In the genomic region with DNA sequence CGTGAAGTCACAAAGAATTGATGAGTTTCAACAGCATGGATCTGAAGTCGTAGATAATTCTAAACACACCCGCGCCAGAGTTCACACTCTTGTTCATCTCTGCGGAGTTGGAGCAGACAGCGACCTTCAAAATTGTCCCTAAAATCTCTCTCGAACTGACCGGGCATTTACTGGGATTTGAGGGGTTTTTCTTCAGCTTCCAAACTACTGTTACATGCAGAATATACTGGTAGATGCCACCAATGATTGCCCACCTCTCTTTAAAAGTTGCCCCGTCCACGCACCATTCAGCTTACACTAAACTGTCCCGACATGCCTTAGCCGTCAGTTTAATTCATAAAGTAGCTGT, we compare ENCODE assay signal across 21 cellular contexts. TPM values are rescaled to one million over a fixed set of nuclear protein-coding genes. Genes with fewer than 3 reads are reported as not detected.
A peak's percentile ranks its signal among the peaks of the same experiment; 100 is the strongest.
DNase-seq lines count a peak whose midpoint lies in the region; ATAC-seq and TF ChIP-seq lines count a peak whose summit lies in the region.
"Had no signal": no experiment of that assay in that cellular context is flagged by ENCODE, and none has a peak within 500 bp of the region (broad histone marks: within the 10 kb centered on the region; RNA-seq: fewer than 3 reads in every experiment).

No MANE protein-coding gene starts in this region.

- H3K4me3 ChIP-seq in BLaER1 treated with 17β-estradiol and CSF1 and Interleukin-3, amounts not matched to agents 10 nM and 100 nM, result no peak overlapping the region
- H3K4me3 ChIP-seq in KMS-11 (IDR thresholded peaks at IDR 0.05; ENCODE audit: insufficient read depth, low read depth, low read length) (no peak overlapping the region), epithelial cell of proximal tubule (ENCODE audit: low read depth, low read length) (peak overlapping the region; percentile 43), neural cell (ENCODE audit: low read length) (peak overlapping the region; percentile 82)

- H3F3A ChIP-seq in neural cell (ENCODE audit: insufficient read depth, low read length, poor library complexity, severe bottlenecking), result no peaks in the 10 kb centered on the region

- TF ChIP-seq CTCF in KMS-11 (conservative IDR thresholded peaks at IDR 0.05; ENCODE audit: low read depth, low read length) (no peak), epithelial cell of proximal tubule (conservative IDR thresholded peaks at IDR 0.05; ENCODE audit: low read depth, low read length) (no peak), neural cell (IDR thresholded peaks at IDR 0.05; ENCODE audit: poor library complexity, severe bottlenecking) (no peak)

- peaks cover 7 to 24% (median 15%) of the 10 kb centered on the region in 11 experiments for H3K9me3 ChIP-seq in BLaER1 treated with 17β-estradiol and CSF1 and Interleukin-3, amounts not matched to agents 10 nM and 100 nM (replicated peaks in 1 of 11)
- no peaks in the 10 kb centered on the region for H3K9me3 ChIP-seq in neural cell (ENCODE audit: low read length)
- H3K9me3 ChIP-seq: breast epithelium had no signal

- H3K4me1 ChIP-seq in BLaER1 treated with 17β-estradiol and CSF1 and Interleukin-3, amounts not matched to agents 10 nM and 100 nM, result peaks cover 12 to 35% (median 14%) of the 10 kb centered on the region in 10 experiments
- H3K4me1 ChIP-seq in KMS-11 (ENCODE audit: low read depth, poor library complexity, severe bottlenecking), result peaks cover 34% of the 10 kb centered on the region

- H4K20me1 ChIP-seq in BLaER1 treated with 17β-estradiol and CSF1 and Interleukin-3, amounts not matched to agents 10 nM and 100 nM, result no peaks in the 10 kb centered on the region
- H4K20me1 ChIP-seq in KMS-11 (ENCODE audit: insufficient read depth) (no peaks in the 10 kb centered on the region), neural cell (ENCODE audit: insufficient read depth) (no peaks in the 10 kb centered on the region)

- peaks cover 12 to 46% (median 32%) of the 10 kb centered on the region in 11 experiments; a peak in 20 of 22 replicates for H3K27me3 ChIP-seq in BLaER1 treated with 17β-estradiol and CSF1 and Interleukin-3, amounts not matched to agents 10 nM and 100 nM
- H3K27me3 ChIP-seq in KMS-11 (ENCODE audit: insufficient read depth, low read depth), result no peaks in the 10 kb centered on the region
- H3K27me3 ChIP-seq in neural cell (ENCODE audit: insufficient read depth, low read depth, low read length), result peaks cover 61% of the 10 kb centered on the region

- no peaks in the 10 kb centered on the region for H3K36me3 ChIP-seq in BLaER1 treated with 17β-estradiol and CSF1 and Interleukin-3, amounts not matched to agents 10 nM and 100 nM
- no peaks in the 10 kb centered on the region for H3K36me3 ChIP-seq in KMS-11 (ENCODE audit: insufficient read depth)
- H3K36me3 ChIP-seq in neural cell (ENCODE audit: insufficient read depth, low read length), result no peaks in the 10 kb centered on the region
- H3K36me3 ChIP-seq: breast epithelium, esophagus muscularis mucosa had no signal

- ATAC-seq in HG03460 (IDR thresholded peaks at IDR 0.05; ENCODE audit: unreplicated experiment), result no peak
- no peak for ATAC-seq in HG03139 (IDR thresholded peaks at IDR 0.05; ENCODE audit: unreplicated experiment)
- ATAC-seq in Right ventricle myocardium inferior, result no peak
- ATAC-seq: sciatic nerve; stimulated activated naive CD8-positive, alpha-beta T cell treated with anti-CD3 and anti-CD28 coated beads, Interleukin-15, amount 100 ng/mL, for 72 hours had no signal

- H3K27ac ChIP-seq in BLaER1 treated with 17β-estradiol and CSF1 and Interleukin-3, amounts not matched to agents 10 nM and 100 nM, result no peak overlapping the region
- H3K27ac ChIP-seq in KMS-11, result no peak overlapping the region; the same call in 1 of the 2 replicates
- H3K27ac ChIP-seq in neural cell (ENCODE audit: low read length), result no peak overlapping the region
- H3K27ac ChIP-seq: breast epithelium, esophagus muscularis mucosa had no signal

- DNase-seq in epithelial cell of proximal tubule (ENCODE audit: low read depth) (no peak), cortex of kidney (lab: John Stamatoyannopoulos, UW) (no peak), Right ventricle myocardium inferior (ENCODE audit: missing footprints) (no peak)
- DNase-seq: activated CD4-positive, alpha-beta memory T cell treated with anti-CD3 and anti-CD28 coated beads for 36 hours; activated T-cell treated with anti-CD3 and anti-CD28 coated beads, Interleukin-2, amount 50 U/mL, for 24 hours; CD8-positive, alpha-beta memory T cell; kidney glomerular epithelial cell; NCI-H2029 treated with DMSO at 0.1 percent for 48 hours; NCI-H510A; stimulated activated naive CD8-positive, alpha-beta T cell treated with anti-CD3 and anti-CD28 coated beads, Interleukin-15, amount 100 ng/mL, for 72 hours had no signal

- H2AFZ ChIP-seq in KMS-11 (ENCODE audit: low read depth) (no peak overlapping the region), neural cell (ENCODE audit: low read depth, low read length) (no peak overlapping the region)

- H3K9me2 ChIP-seq in neural cell (ENCODE audit: insufficient read depth, low read length), result no peaks in the 10 kb centered on the region

- peak overlapping the region in 9 of 11 experiments; percentile 64 to 82 (median 71); a peak in 16 of 22 replicates for H3K4me2 ChIP-seq in BLaER1 treated with 17β-estradiol and CSF1 and Interleukin-3, amounts not matched to agents 10 nM and 100 nM
- peak overlapping the region; percentile 78 for H3K4me2 ChIP-seq in KMS-11
- H3K4me2 ChIP-seq in neural cell (ENCODE audit: low read length), result no peak overlapping the region

- intact Hi-C loops in Right ventricle myocardium inferior (cut with DNase I), result no loop called here

- H3K79me2 ChIP-seq in KMS-11 (ENCODE audit: insufficient read depth, low read depth) (no peaks in the 10 kb centered on the region), neural cell (replicated peaks; ENCODE audit: insufficient read depth, low read length) (peaks cover 56% of the 10 kb centered on the region)

- no peak for TF ChIP-seq RAD21 in neural cell (conservative IDR thresholded peaks at IDR 0.05)

- TF ChIP-seq EP300 in neural cell (conservative IDR thresholded peaks at IDR 0.05; ENCODE audit: poor library complexity, severe bottlenecking), result no peak

- no peak overlapping the region for H3K9ac ChIP-seq in BLaER1 treated with 17β-estradiol and CSF1 and Interleukin-3, amounts not matched to agents 10 nM and 100 nM
- H3K9ac ChIP-seq in KMS-11 (no peak overlapping the region; the same call in 1 of the 2 replicates), neural cell (ENCODE audit: low read length) (peak overlapping the region; percentile 38)

TF ChIP-seq in neural cell, 6 proteins besides CTCF, POLR2A, EP300 and RAD21:
- TF ChIP-seq SMC3 (conservative IDR thresholded peaks at IDR 0.05; ENCODE audit: poor library complexity), result no peak
- no peak for TF ChIP-seq TAF1 (IDR thresholded peaks at IDR 0.05; ENCODE audit: low read depth)
- TF ChIP-seq, protein P1, sequence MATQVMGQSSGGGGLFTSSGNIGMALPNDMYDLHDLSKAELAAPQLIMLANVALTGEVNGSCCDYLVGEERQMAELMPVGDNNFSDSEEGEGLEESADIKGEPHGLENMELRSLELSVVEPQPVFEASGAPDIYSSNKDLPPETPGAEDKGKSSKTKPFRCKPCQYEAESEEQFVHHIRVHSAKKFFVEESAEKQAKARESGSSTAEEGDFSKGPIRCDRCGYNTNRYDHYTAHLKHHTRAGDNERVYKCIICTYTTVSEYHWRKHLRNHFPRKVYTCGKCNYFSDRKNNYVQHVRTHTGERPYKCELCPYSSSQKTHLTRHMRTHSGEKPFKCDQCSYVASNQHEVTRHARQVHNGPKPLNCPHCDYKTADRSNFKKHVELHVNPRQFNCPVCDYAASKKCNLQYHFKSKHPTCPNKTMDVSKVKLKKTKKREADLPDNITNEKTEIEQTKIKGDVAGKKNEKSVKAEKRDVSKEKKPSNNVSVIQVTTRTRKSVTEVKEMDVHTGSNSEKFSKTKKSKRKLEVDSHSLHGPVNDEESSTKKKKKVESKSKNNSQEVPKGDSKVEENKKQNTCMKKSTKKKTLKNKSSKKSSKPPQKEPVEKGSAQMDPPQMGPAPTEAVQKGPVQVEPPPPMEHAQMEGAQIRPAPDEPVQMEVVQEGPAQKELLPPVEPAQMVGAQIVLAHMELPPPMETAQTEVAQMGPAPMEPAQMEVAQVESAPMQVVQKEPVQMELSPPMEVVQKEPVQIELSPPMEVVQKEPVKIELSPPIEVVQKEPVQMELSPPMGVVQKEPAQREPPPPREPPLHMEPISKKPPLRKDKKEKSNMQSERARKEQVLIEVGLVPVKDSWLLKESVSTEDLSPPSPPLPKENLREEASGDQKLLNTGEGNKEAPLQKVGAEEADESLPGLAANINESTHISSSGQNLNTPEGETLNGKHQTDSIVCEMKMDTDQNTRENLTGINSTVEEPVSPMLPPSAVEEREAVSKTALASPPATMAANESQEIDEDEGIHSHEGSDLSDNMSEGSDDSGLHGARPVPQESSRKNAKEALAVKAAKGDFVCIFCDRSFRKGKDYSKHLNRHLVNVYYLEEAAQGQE (IDR thresholded peaks at IDR 0.05; ENCODE audit: borderline replicate concordance), result no peak
- TF ChIP-seq EZH2 (IDR thresholded peaks at IDR 0.05; ENCODE audit: borderline replicate concordance, insufficient read depth, low read length, poor library complexity, severe bottlenecking), result no peak
- no peak for TF ChIP-seq POLR2AphosphoS5 (IDR thresholded peaks at IDR 0.05)
- TF ChIP-seq MXI1 (conservative IDR thresholded peaks at IDR 0.05; ENCODE audit: poor library complexity, severe bottlenecking), result no peak

RNA-seq across cellular contexts. Expression of a gene that starts 5.2 kb away (rescaled TPM):
- total RNA-seq in epithelial cell of proximal tubule (not detected in 2 replicates), Right ventricle myocardium inferior (not detected)
- polyA plus RNA-seq in neural cell, result 27.6 and 33.6 TPM in 2 replicates
- 47.5 and 49.4 TPM in 2 replicates for polyA minus RNA-seq in neural cell
- total RNA-seq: activated CD4-positive, alpha-beta memory T cell treated with anti-CD3 and anti-CD28 coated beads for 36 hours; CD8-positive, alpha-beta memory T cell; dermis microvascular lymphatic vessel endothelial cell; esophagus muscularis mucosa; mononuclear cell had no signal
- polyA plus RNA-seq: CD8-positive, alpha-beta memory T cell; IgD-negative memory B cell had no signal

Comparison
In these comparisons a context has a peak if more than half of its experiments do, and no peak if none do; other contexts are left out.
1. H3K4me3 ChIP-seq: peak in epithelial cell of proximal tubule (single experiment) and neural cell (single experiment); none in BLaER1 treated with 17β-estradiol and CSF1 and Interleukin-3, amounts not matched to agents 10 nM and 100 nM (0 of 10) and KMS-11 (single experiment).